In genomic region chr1:61013953-61014667, GRCh38 we compare ENCODE assay signal across 25 cellular contexts.
"Had no signal": no experiment of that assay in that cellular context is flagged by ENCODE, and none has a peak within 500 bp of the region (broad histone marks: within the 10 kb centered on the region; RNA-seq: fewer than 3 reads in every experiment).

No MANE protein-coding gene starts in this region.

- H3K4me2 ChIP-seq: KMS-11, PC-9 had no signal

- H3K4me3 ChIP-seq: MG63, PC-9, SK-N-MC had no signal

- H3K9ac ChIP-seq: KMS-11 had no signal

- H3K27me3 ChIP-seq: MG63 had no signal

- H3K27ac ChIP-seq: KMS-11, PC-9, SK-N-MC, VCaP had no signal

- H3K36me3 ChIP-seq: MG63 had no signal

- DNase-seq: activated CD4-positive, alpha-beta memory T cell treated with anti-CD3 and anti-CD28 coated beads, Interleukin-2, amount 10 ng/mL, durations not matched to agents 7 days and 5 days; activated CD4-positive, alpha-beta T cell treated with anti-CD3 and anti-CD28 coated beads for 36 hours; activated CD4-positive, alpha-beta T cell treated with anti-CD3 and anti-CD28 coated beads, Interleukin-2, amount 50 U/mL, for 1 hour; activated CD4-positive, CD25-positive, alpha-beta regulatory T cell; activated gamma-delta T cell treated with Interleukin-2 at 50 U/mL for 16 hours; activated naive CD4-positive, alpha-beta T cell treated with anti-CD3 and anti-CD28 coated beads, Interleukin-2, amount 10 ng/mL, durations not matched to agents 7 days and 5 days; activated naive CD8-positive, alpha-beta T cell treated with anti-CD3 and anti-CD28 coated beads for 36 hours; activated T-cell treated with anti-CD3 and anti-CD28 coated beads for 4 hours; activated T-cell treated with anti-CD3 and anti-CD28 coated beads, Interleukin-2, amount 50 U/mL, for 48 hours; MG63; MV-4-11; NCI-H1092 treated with DMSO at 0.1 percent for 48 hours; NCI-H1436; NCI-H1694 treated with DMSO at 0.1 percent for 48 hours; NCI-H510A treated with DMSO at 0.1 percent for 48 hours; NCI-H69; PC-9; T-cell; T-helper 2 cell; T1000 had no signal

- FAIRE-seq: TTC549 had no signal

- ATAC-seq: activated CD4-positive, alpha-beta T cell treated with anti-CD3 and anti-CD28 coated beads for 36 hours; activated T-helper 17 cell treated with anti-CD3 and anti-CD28 coated beads, Interleukin-2, amount 50 U/mL, for 72 hours; T-cell had no signal

- H3K9me3 ChIP-seq: MG63 had no signal

- H2AFZ ChIP-seq: PC-9 had no signal
